1 cellular context compared by ENCODE assay signal in the genomic region with DNA sequence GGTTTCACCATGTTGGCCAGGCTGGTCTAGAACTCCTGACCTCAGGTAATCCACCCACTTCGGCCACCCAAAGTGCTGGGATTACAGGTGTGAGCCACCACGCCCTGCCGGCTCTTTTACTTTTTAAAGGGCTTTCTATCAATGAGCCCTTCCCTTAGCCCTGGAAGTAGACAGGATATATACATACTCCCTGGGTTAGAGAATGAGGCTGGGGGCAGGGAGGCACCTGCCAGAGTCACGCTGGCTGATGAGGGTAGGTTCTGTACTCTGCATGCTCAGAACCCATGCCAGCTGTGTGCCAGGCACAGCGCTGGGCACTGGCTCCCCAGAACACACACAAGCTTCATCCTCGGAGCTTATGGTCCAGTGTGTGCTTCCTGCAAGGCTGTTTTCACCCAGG.
TF ChIP-seq lines count a peak whose summit lies in the region.

No MANE protein-coding gene starts in this region.

TF ChIP-seq in WTC11, 78 proteins besides CTCF, POLR2A, EP300 and RAD21 (continued from another document):
- TF ChIP-seq, protein P1, sequence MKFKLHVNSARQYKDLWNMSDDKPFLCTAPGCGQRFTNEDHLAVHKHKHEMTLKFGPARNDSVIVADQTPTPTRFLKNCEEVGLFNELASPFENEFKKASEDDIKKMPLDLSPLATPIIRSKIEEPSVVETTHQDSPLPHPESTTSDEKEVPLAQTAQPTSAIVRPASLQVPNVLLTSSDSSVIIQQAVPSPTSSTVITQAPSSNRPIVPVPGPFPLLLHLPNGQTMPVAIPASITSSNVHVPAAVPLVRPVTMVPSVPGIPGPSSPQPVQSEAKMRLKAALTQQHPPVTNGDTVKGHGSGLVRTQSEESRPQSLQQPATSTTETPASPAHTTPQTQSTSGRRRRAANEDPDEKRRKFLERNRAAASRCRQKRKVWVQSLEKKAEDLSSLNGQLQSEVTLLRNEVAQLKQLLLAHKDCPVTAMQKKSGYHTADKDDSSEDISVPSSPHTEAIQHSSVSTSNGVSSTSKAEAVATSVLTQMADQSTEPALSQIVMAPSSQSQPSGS (CRISPR knock-in tag; IDR thresholded peaks at IDR 0.05; ENCODE audit: borderline replicate concordance, low read depth): no peak
- no peak for TF ChIP-seq MYBL2 (CRISPR knock-in tag; IDR thresholded peaks at IDR 0.05)
- no peak for TF ChIP-seq CDX4 (CRISPR knock-in tag; IDR thresholded peaks at IDR 0.05; ENCODE audit: borderline replicate concordance)
- no peak for TF ChIP-seq NR1H2 (CRISPR knock-in tag; IDR thresholded peaks at IDR 0.05)
- no peak for TF ChIP-seq RELA (CRISPR knock-in tag; IDR thresholded peaks at IDR 0.05; ENCODE audit: borderline replicate concordance)
- TF ChIP-seq, protein P2, sequence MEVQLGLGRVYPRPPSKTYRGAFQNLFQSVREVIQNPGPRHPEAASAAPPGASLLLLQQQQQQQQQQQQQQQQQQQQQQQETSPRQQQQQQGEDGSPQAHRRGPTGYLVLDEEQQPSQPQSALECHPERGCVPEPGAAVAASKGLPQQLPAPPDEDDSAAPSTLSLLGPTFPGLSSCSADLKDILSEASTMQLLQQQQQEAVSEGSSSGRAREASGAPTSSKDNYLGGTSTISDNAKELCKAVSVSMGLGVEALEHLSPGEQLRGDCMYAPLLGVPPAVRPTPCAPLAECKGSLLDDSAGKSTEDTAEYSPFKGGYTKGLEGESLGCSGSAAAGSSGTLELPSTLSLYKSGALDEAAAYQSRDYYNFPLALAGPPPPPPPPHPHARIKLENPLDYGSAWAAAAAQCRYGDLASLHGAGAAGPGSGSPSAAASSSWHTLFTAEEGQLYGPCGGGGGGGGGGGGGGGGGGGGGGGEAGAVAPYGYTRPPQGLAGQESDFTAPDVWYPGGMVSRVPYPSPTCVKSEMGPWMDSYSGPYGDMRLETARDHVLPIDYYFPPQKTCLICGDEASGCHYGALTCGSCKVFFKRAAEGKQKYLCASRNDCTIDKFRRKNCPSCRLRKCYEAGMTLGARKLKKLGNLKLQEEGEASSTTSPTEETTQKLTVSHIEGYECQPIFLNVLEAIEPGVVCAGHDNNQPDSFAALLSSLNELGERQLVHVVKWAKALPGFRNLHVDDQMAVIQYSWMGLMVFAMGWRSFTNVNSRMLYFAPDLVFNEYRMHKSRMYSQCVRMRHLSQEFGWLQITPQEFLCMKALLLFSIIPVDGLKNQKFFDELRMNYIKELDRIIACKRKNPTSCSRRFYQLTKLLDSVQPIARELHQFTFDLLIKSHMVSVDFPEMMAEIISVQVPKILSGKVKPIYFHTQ (CRISPR knock-in tag; IDR thresholded peaks at IDR 0.05): no peak
- no peak for TF ChIP-seq ZNF425 (CRISPR knock-in tag; conservative IDR thresholded peaks at IDR 0.05)
- no peak for TF ChIP-seq FOXJ3 (CRISPR knock-in tag; IDR thresholded peaks at IDR 0.05; ENCODE audit: borderline replicate concordance)
- no peak for TF ChIP-seq ZNF416 (CRISPR knock-in tag; IDR thresholded peaks at IDR 0.05)
- no peak for TF ChIP-seq SMAD3 (CRISPR knock-in tag; IDR thresholded peaks at IDR 0.05; ENCODE audit: borderline replicate concordance)
- no peak for TF ChIP-seq ZSCAN18 (CRISPR knock-in tag; IDR thresholded peaks at IDR 0.05)
